1 cellular context compared by ENCODE assay signal in genomic region chr6:36423101-36423824, GRCh38.
TF ChIP-seq lines count a peak whose summit lies in the region.

No MANE protein-coding gene starts in this region.

TF ChIP-seq in HepG2, 621 proteins besides CTCF, POLR2A, EP300 and RAD21 (continued from another document and continues in another):
- TF ChIP-seq ZNF407 (CRISPR knock-in tag; IDR thresholded peaks at IDR 0.05; ENCODE audit: not compliant biosample characterization) (peak; percentile 54), ZNF678 (CRISPR knock-in tag; IDR thresholded peaks at IDR 0.05) (no peak), ZNF652 (CRISPR knock-in tag; IDR thresholded peaks at IDR 0.05; ENCODE audit: borderline replicate concordance, low read depth) (peak; percentile 30; the same call in 1 of the 2 replicates), ZNF256 (CRISPR knock-in tag; conservative IDR thresholded peaks at IDR 0.05) (no peak), CHCHD3 (CRISPR knock-in tag; IDR thresholded peaks at IDR 0.05) (no peak), KLF15 (CRISPR knock-in tag; IDR thresholded peaks at IDR 0.05; ENCODE audit: borderline replicate concordance) (no peak), MIXL1 (CRISPR knock-in tag; IDR thresholded peaks at IDR 0.05) (0 out of 2 replicates have a peak, but pooled peaks have one; percentile 29), HNF4G (IDR thresholded peaks at IDR 0.05; ENCODE audit: borderline replicate concordance, low read depth, low read length) (no peak), HNF4G (CRISPR knock-in tag; IDR thresholded peaks at IDR 0.05; ENCODE audit: borderline replicate concordance, low read depth) (no peak), TBX2 (CRISPR knock-in tag; IDR thresholded peaks at IDR 0.05; ENCODE audit: borderline replicate concordance) (peak; percentile 88), CEBPZ (IDR thresholded peaks at IDR 0.05; ENCODE audit: low read length) (no peak), RBFOX2 (IDR thresholded peaks at IDR 0.05; ENCODE audit: low read depth, low read length) (peak; percentile 82), KLF9 (CRISPR knock-in tag; IDR thresholded peaks at IDR 0.05; ENCODE audit: low read depth) (no peak), ZBTB43 (CRISPR knock-in tag; conservative IDR thresholded peaks at IDR 0.05) (0 out of 2 replicates have a peak, but pooled peaks have one; percentile 27), ATF7 (IDR thresholded peaks at IDR 0.05) (no peak), ATF7 (CRISPR knock-in tag; IDR thresholded peaks at IDR 0.05) (no peak), E2F2 (CRISPR knock-in tag; IDR thresholded peaks at IDR 0.05; ENCODE audit: borderline replicate concordance) (peak; percentile 34; the same call in 1 of the 2 replicates), CSRNP2 (CRISPR knock-in tag; conservative IDR thresholded peaks at IDR 0.05; ENCODE audit: low read depth) (no peak), ZNF776 (CRISPR knock-in tag; IDR thresholded peaks at IDR 0.05) (0 out of 2 replicates have a peak, but pooled peaks have one; percentile 87), MXI1 (IDR thresholded peaks at IDR 0.05; ENCODE audit: borderline replicate concordance, low read depth, low read length) (peak; percentile 81; the same call in 1 of the 3 replicates), ZGPAT (CRISPR knock-in tag; IDR thresholded peaks at IDR 0.05) (peak; percentile 86), ZNF225 (CRISPR knock-in tag; IDR thresholded peaks at IDR 0.05) (no peak), STAT6 (CRISPR knock-in tag; IDR thresholded peaks at IDR 0.05; ENCODE audit: borderline replicate concordance) (peak; percentile 14; the same call in 1 of the 2 replicates), THAP9 (CRISPR knock-in tag; IDR thresholded peaks at IDR 0.05; ENCODE audit: borderline replicate concordance) (peak; percentile 86; the same call in 1 of the 2 replicates), ATF2 (CRISPR knock-in tag; IDR thresholded peaks at IDR 0.05) (peak; percentile 66), SMC3 (IDR thresholded peaks at IDR 0.05; ENCODE audit: low read length) (peak; percentile 80), FOXK2 (IDR thresholded peaks at IDR 0.05) (no peak), ZBTB3 (CRISPR knock-in tag; IDR thresholded peaks at IDR 0.05; ENCODE audit: borderline replicate concordance, low read depth) (no peak; the same call in 1 of the 2 replicates), TEAD2 (CRISPR knock-in tag; IDR thresholded peaks at IDR 0.05) (no peak)
